ENCODE assay signal across 1 cellular context in the genomic region with DNA sequence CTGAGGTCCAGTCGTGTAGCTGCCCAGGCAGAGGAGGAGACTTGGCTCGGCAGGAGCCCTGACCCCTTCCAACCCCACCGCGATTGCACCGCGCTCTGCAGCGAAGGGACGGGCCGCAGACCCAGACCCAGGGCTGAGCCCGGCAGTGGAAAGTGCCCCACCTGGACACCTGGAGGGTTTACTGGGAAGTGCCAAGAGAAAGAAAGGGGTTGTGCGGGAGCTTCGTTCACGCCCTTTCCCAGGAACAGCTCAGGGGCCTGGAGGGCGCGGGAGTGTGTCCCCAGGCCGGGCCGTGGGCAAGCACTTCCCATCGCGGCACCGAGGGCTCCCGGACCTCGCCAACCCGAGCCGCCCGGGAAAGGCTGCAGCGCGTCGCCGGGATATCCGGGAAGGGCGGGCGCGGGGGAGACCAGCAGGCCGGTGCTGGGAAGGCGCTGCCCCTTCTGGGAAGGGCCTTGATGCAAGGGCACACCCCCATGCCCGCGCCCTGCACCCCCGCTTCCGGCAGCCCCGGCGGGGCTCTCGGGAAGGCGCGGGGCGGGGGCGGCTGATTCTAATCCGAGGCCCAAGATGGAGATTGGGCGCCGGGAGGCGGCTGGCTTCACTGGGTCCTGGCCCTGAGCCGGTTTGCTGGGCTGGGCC.
TF ChIP-seq lines count a peak whose summit lies in the region.

No MANE protein-coding gene starts in this region.

TF ChIP-seq in liver, 16 proteins besides CTCF, POLR2A, EP300 and RAD21 (continued from another document):
- TF ChIP-seq, protein P1, sequence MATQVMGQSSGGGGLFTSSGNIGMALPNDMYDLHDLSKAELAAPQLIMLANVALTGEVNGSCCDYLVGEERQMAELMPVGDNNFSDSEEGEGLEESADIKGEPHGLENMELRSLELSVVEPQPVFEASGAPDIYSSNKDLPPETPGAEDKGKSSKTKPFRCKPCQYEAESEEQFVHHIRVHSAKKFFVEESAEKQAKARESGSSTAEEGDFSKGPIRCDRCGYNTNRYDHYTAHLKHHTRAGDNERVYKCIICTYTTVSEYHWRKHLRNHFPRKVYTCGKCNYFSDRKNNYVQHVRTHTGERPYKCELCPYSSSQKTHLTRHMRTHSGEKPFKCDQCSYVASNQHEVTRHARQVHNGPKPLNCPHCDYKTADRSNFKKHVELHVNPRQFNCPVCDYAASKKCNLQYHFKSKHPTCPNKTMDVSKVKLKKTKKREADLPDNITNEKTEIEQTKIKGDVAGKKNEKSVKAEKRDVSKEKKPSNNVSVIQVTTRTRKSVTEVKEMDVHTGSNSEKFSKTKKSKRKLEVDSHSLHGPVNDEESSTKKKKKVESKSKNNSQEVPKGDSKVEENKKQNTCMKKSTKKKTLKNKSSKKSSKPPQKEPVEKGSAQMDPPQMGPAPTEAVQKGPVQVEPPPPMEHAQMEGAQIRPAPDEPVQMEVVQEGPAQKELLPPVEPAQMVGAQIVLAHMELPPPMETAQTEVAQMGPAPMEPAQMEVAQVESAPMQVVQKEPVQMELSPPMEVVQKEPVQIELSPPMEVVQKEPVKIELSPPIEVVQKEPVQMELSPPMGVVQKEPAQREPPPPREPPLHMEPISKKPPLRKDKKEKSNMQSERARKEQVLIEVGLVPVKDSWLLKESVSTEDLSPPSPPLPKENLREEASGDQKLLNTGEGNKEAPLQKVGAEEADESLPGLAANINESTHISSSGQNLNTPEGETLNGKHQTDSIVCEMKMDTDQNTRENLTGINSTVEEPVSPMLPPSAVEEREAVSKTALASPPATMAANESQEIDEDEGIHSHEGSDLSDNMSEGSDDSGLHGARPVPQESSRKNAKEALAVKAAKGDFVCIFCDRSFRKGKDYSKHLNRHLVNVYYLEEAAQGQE (IDR thresholded peaks at IDR 0.05), result peak; percentile 82
- peak in 1 of 2 donors; percentile 74 for TF ChIP-seq GABPA (IDR thresholded peaks at IDR 0.05 in 1 of 2, conservative IDR thresholded peaks at IDR 0.05 in 1 of 2)
- TF ChIP-seq YY1 (IDR thresholded peaks at IDR 0.05), result peak; percentile 54
